ENCODE assay signal across 2 cellular contexts in the genomic region with DNA sequence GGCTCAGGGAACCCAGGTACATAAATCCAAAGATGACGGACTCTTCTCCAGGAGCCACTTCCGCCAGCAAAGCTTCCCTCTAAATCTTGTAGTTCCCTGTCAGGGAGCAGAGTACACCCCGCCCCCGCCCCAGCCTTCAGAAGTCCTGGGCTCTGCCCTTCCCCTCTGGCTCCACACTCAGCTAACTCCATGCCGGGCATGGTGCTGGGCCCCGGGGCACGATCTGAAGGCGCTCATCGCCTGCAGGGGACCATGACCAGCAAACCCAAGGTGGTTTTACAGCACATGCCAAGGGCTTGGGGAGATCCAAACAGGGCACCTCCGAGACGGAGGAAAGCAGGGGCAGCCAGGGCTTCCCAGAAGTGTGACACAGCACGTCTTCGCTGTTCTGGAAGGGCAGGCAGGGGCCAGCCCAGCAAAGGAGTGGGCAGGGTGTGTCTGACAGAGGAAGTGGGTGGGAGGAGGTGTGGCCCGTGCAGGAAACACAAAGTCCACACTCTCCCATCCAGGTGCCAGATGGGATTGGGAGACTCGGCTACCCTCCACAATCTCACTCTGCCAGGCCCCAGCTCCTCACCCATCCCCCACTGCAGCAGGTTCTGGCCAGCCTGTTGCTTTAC.
TF ChIP-seq lines count a peak whose summit lies in the region.

No MANE protein-coding gene starts in this region.

TF ChIP-seq in H1, 55 proteins besides CTCF, POLR2A, EP300 and RAD21:
- no peak for TF ChIP-seq RNF2 (IDR thresholded peaks at IDR 0.05; ENCODE audit: borderline replicate concordance, low read depth, low read length, missing control alignments, poor library complexity, severe bottlenecking)
- no peak for TF ChIP-seq JUN (IDR thresholded peaks at IDR 0.05; ENCODE audit: low read depth, low read length)
- TF ChIP-seq ZNF274 (IDR thresholded peaks at IDR 0.05; ENCODE audit: borderline replicate concordance, extremely low read depth, low read length), result no peak
- TF ChIP-seq SAP30 (IDR thresholded peaks at IDR 0.05; ENCODE audit: insufficient read depth, insufficient replicate concordance, low read length), result no peak
- TF ChIP-seq CHD7 (IDR thresholded peaks at IDR 0.05; ENCODE audit: insufficient replicate concordance, low read length), result no peak
- TF ChIP-seq MAX (IDR thresholded peaks at IDR 0.05), result no peak
- TF ChIP-seq JUND (IDR thresholded peaks at IDR 0.05; ENCODE audit: low read length), result no peak
- TF ChIP-seq ASH2L (IDR thresholded peaks at IDR 0.05; ENCODE audit: low read length), result peak; percentile 25
- TF ChIP-seq NRF1 (IDR thresholded peaks at IDR 0.05; ENCODE audit: low read depth, low read length), result no peak

TF ChIP-seq in GM12891, 5 proteins besides CTCF, POLR2A, EP300 and RAD21 (continued from another document):
- TF ChIP-seq SPI1 (IDR thresholded peaks at IDR 0.05; ENCODE audit: low read depth, low read length) (no peak), POU2F2 (IDR thresholded peaks at IDR 0.05; ENCODE audit: low read depth, low read length) (no peak), TAF1 (IDR thresholded peaks at IDR 0.05; ENCODE audit: low read depth, low read length) (no peak)
TF ChIP-seq in GM12891: peak in this region for 0.
